ENCODE assay signal across 1 cellular context in genomic region chr17:42311240-42312034, GRCh38.
TF ChIP-seq lines count a peak whose summit lies in the region.

No MANE protein-coding gene starts in this region.

TF ChIP-seq in HepG2, 621 proteins besides CTCF, POLR2A, EP300 and RAD21 (continued from another document and continues in another):
- TF ChIP-seq ZBTB26 (CRISPR knock-in tag; IDR thresholded peaks at IDR 0.05; ENCODE audit: borderline replicate concordance) (peak; percentile 90), ZC3H13 (CRISPR knock-in tag; IDR thresholded peaks at IDR 0.05) (no peak), LBX2 (CRISPR knock-in tag; IDR thresholded peaks at IDR 0.05; ENCODE audit: borderline replicate concordance) (no peak), MXD4 (CRISPR knock-in tag; IDR thresholded peaks at IDR 0.05) (peak; percentile 90), TFDP2 (CRISPR knock-in tag; IDR thresholded peaks at IDR 0.05) (peak; percentile 67; the same call in 1 of the 2 replicates), RELA (CRISPR knock-in tag; IDR thresholded peaks at IDR 0.05) (no peak), ZNF572 (CRISPR knock-in tag; IDR thresholded peaks at IDR 0.05) (peak; percentile 42; the same call in 1 of the 2 replicates), ZMYM2 (CRISPR knock-in tag; IDR thresholded peaks at IDR 0.05) (no peak), ZNF598 (CRISPR knock-in tag; IDR thresholded peaks at IDR 0.05; ENCODE audit: borderline replicate concordance) (0 out of 2 replicates have a peak, but pooled peaks have one; percentile 8), ZBTB8A (CRISPR knock-in tag; IDR thresholded peaks at IDR 0.05; ENCODE audit: borderline replicate concordance, low read depth) (no peak), NFE2L2 (IDR thresholded peaks at IDR 0.05; ENCODE audit: low read length) (no peak), ZNF44 (CRISPR knock-in tag; IDR thresholded peaks at IDR 0.05) (no peak), TSC22D2 (CRISPR knock-in tag; IDR thresholded peaks at IDR 0.05; ENCODE audit: borderline replicate concordance) (0 out of 2 replicates have a peak, but pooled peaks have one; percentile 21), GRHL1 (CRISPR knock-in tag; conservative IDR thresholded peaks at IDR 0.05) (no peak), KDM3A (CRISPR knock-in tag; IDR thresholded peaks at IDR 0.05; ENCODE audit: low read depth) (peak; percentile 82), ZNF17 (CRISPR knock-in tag; IDR thresholded peaks at IDR 0.05) (no peak), KLF11 (CRISPR knock-in tag; IDR thresholded peaks at IDR 0.05) (no peak; the same call in 1 of the 2 replicates), ZNF143 (CRISPR knock-in tag; IDR thresholded peaks at IDR 0.05) (peak; percentile 35; the same call in 1 of the 2 replicates), TBX2 (CRISPR knock-in tag; IDR thresholded peaks at IDR 0.05; ENCODE audit: borderline replicate concordance) (no peak), FOXO4 (CRISPR knock-in tag; conservative IDR thresholded peaks at IDR 0.05) (no peak), ZNF749 (CRISPR knock-in tag; IDR thresholded peaks at IDR 0.05; ENCODE audit: borderline replicate concordance) (no peak), PHF5A (CRISPR knock-in tag; IDR thresholded peaks at IDR 0.05; ENCODE audit: low read depth, unreplicated experiment) (no peak), BCL3 (CRISPR knock-in tag; IDR thresholded peaks at IDR 0.05) (peak; percentile 48; the same call in 1 of the 2 replicates), ELF1 (CRISPR knock-in tag; IDR thresholded peaks at IDR 0.05) (peak; percentile 32; the same call in 1 of the 2 replicates), KAT8 (CRISPR knock-in tag; IDR thresholded peaks at IDR 0.05) (peak; percentile 72), SMARCC2 (IDR thresholded peaks at IDR 0.05) (no peak), HMG20A (CRISPR knock-in tag; IDR thresholded peaks at IDR 0.05; ENCODE audit: borderline replicate concordance) (peak; percentile 67; the same call in 1 of the 2 replicates), ASH2L (IDR thresholded peaks at IDR 0.05; ENCODE audit: insufficient read length, low read depth, low read length) (no peak)
- TF ChIP-seq, protein P1, sequence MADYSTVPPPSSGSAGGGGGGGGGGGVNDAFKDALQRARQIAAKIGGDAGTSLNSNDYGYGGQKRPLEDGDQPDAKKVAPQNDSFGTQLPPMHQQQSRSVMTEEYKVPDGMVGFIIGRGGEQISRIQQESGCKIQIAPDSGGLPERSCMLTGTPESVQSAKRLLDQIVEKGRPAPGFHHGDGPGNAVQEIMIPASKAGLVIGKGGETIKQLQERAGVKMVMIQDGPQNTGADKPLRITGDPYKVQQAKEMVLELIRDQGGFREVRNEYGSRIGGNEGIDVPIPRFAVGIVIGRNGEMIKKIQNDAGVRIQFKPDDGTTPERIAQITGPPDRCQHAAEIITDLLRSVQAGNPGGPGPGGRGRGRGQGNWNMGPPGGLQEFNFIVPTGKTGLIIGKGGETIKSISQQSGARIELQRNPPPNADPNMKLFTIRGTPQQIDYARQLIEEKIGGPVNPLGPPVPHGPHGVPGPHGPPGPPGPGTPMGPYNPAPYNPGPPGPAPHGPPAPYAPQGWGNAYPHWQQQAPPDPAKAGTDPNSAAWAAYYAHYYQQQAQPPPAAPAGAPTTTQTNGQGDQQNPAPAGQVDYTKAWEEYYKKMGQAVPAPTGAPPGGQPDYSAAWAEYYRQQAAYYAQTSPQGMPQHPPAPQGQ (CRISPR knock-in tag; IDR thresholded peaks at IDR 0.05; ENCODE audit: borderline replicate concordance), result no peak
- TF ChIP-seq, protein P2, sequence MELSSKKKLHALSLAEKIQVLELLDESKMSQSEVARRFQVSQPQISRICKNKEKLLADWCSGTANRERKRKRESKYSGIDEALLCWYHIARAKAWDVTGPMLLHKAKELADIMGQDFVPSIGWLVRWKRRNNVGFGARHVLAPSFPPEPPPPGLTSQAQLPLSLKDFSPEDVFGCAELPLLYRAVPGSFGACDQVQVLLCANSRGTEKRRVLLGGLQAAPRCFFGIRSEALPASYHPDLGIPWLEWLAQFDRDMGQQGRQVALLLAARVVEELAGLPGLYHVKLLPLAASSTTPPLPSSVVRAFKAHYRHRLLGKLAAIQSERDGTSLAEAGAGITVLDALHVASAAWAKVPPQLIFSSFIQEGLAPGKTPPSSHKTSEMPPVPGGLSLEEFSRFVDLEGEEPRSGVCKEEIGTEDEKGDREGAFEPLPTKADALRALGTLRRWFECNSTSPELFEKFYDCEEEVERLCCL (CRISPR knock-in tag; IDR thresholded peaks at IDR 0.05; ENCODE audit: borderline replicate concordance), result no peak
- TF ChIP-seq, protein P3, sequence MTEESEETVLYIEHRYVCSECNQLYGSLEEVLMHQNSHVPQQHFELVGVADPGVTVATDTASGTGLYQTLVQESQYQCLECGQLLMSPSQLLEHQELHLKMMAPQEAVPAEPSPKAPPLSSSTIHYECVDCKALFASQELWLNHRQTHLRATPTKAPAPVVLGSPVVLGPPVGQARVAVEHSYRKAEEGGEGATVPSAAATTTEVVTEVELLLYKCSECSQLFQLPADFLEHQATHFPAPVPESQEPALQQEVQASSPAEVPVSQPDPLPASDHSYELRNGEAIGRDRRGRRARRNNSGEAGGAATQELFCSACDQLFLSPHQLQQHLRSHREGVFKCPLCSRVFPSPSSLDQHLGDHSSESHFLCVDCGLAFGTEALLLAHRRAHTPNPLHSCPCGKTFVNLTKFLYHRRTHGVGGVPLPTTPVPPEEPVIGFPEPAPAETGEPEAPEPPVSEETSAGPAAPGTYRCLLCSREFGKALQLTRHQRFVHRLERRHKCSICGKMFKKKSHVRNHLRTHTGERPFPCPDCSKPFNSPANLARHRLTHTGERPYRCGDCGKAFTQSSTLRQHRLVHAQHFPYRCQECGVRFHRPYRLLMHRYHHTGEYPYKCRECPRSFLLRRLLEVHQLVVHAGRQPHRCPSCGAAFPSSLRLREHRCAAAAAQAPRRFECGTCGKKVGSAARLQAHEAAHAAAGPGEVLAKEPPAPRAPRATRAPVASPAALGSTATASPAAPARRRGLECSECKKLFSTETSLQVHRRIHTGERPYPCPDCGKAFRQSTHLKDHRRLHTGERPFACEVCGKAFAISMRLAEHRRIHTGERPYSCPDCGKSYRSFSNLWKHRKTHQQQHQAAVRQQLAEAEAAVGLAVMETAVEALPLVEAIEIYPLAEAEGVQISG (CRISPR knock-in tag; IDR thresholded peaks at IDR 0.05), result peak; percentile 84
- TF ChIP-seq, protein P4, sequence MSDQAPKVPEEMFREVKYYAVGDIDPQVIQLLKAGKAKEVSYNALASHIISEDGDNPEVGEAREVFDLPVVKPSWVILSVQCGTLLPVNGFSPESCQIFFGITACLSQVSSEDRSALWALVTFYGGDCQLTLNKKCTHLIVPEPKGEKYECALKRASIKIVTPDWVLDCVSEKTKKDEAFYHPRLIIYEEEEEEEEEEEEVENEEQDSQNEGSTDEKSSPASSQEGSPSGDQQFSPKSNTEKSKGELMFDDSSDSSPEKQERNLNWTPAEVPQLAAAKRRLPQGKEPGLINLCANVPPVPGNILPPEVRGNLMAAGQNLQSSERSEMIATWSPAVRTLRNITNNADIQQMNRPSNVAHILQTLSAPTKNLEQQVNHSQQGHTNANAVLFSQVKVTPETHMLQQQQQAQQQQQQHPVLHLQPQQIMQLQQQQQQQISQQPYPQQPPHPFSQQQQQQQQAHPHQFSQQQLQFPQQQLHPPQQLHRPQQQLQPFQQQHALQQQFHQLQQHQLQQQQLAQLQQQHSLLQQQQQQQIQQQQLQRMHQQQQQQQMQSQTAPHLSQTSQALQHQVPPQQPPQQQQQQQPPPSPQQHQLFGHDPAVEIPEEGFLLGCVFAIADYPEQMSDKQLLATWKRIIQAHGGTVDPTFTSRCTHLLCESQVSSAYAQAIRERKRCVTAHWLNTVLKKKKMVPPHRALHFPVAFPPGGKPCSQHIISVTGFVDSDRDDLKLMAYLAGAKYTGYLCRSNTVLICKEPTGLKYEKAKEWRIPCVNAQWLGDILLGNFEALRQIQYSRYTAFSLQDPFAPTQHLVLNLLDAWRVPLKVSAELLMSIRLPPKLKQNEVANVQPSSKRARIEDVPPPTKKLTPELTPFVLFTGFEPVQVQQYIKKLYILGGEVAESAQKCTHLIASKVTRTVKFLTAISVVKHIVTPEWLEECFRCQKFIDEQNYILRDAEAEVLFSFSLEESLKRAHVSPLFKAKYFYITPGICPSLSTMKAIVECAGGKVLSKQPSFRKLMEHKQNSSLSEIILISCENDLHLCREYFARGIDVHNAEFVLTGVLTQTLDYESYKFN (CRISPR knock-in tag; conservative IDR thresholded peaks at IDR 0.05), result peak; percentile 84
- TF ChIP-seq, protein P5, sequence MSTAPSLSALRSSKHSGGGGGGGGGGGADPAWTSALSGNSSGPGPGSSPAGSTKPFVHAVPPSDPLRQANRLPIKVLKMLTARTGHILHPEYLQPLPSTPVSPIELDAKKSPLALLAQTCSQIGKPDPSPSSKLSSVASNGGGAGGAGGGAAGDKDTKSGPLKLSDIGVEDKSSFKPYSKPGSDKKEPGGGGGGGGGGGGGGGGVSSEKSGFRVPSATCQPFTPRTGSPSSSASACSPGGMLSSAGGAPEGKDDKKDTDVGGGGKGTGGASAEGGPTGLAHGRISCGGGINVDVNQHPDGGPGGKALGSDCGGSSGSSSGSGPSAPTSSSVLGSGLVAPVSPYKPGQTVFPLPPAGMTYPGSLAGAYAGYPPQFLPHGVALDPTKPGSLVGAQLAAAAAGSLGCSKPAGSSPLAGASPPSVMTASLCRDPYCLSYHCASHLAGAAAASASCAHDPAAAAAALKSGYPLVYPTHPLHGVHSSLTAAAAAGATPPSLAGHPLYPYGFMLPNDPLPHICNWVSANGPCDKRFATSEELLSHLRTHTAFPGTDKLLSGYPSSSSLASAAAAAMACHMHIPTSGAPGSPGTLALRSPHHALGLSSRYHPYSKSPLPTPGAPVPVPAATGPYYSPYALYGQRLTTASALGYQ (CRISPR knock-in tag; IDR thresholded peaks at IDR 0.05), result peak; percentile 35
